In genomic region chr12:121578230-121579189, GRCh38 we compare ENCODE assay signal across 8 cellular contexts. TPM values are rescaled to one million over a fixed set of nuclear protein-coding genes. Genes with fewer than 3 reads are reported as not detected.
DNase-seq lines count a peak whose midpoint lies in the region; ATAC-seq and TF ChIP-seq lines count a peak whose summit lies in the region.

No MANE protein-coding gene starts in this region.

- H3K9me3 ChIP-seq in CD4-positive, CD25-positive, alpha-beta regulatory T cell (ENCODE audit: control insufficient read depth in 2 of 2, low read length in 2 of 2), result no peaks in the 10 kb centered on the region
- H3K9me3 ChIP-seq in NT2/D1 (ENCODE audit: insufficient read depth, low read length) (no peaks in the 10 kb centered on the region), suprapubic skin (no peaks in the 10 kb centered on the region)

- peaks cover 0 to 2% (median 0%) of the 10 kb centered on the region in 7 donors for H3K9me3 Mint-ChIP-seq in CD4-positive, CD25-positive, alpha-beta regulatory T cell
- no peaks in the 10 kb centered on the region for H3K9me3 Mint-ChIP-seq in central memory CD8-positive, alpha-beta T cell

- H3K27me3 ChIP-seq in CD4-positive, CD25-positive, alpha-beta regulatory T cell (ENCODE audit: control insufficient read depth, insufficient read depth, low read length), result no peaks in the 10 kb centered on the region
- no peaks in the 10 kb centered on the region for H3K27me3 ChIP-seq in NT2/D1 (ENCODE audit: insufficient read depth, insufficient read length)
- no peaks in the 10 kb centered on the region for H3K27me3 ChIP-seq in suprapubic skin

- peak overlapping the region; percentile 89 to 91 (median 90) for H3K27ac Mint-ChIP-seq in CD4-positive, CD25-positive, alpha-beta regulatory T cell
- peak overlapping the region; percentile 99 for H3K27ac Mint-ChIP-seq in central memory CD8-positive, alpha-beta T cell (ENCODE audit: low read depth)

- peak in 1 of 2 donors; percentile 8 for ATAC-seq in CD4-positive, CD25-positive, alpha-beta regulatory T cell (ENCODE audit: low read depth in 2 of 2)
- no peak for ATAC-seq in central memory CD8-positive, alpha-beta T cell (replicated peaks; ENCODE audit: extremely low read depth, poor library complexity, severe bottlenecking)
- ATAC-seq in GM21526 (IDR thresholded peaks at IDR 0.05; ENCODE audit: low FRiP score, unreplicated experiment) (no peak), GM18907 (IDR thresholded peaks at IDR 0.05; ENCODE audit: unreplicated experiment) (no peak)

- no peak for TF ChIP-seq EP300 in suprapubic skin (IDR thresholded peaks at IDR 0.05)

- peak in 2 of 3 donors; percentile 32 to 39 for DNase-seq in CD4-positive, CD25-positive, alpha-beta regulatory T cell
- DNase-seq in NT2/D1 (ENCODE audit: low read depth, low spot score) (no peak), left kidney (ENCODE audit: low read depth, low spot score) (peak; percentile 81), suprapubic skin (ENCODE audit: low spot score in 2 of 2) (no peak), HT-29 (ENCODE audit: low spot score) (no peak)
- no peak for DNase-seq in central memory CD8-positive, alpha-beta T cell (ENCODE audit: low spot score in 2 of 2)

- TF ChIP-seq CTCF in suprapubic skin (IDR thresholded peaks at IDR 0.05), result no peak

- no peak for TF ChIP-seq POLR2A in suprapubic skin (IDR thresholded peaks at IDR 0.05)

- H3K36me3 ChIP-seq in CD4-positive, CD25-positive, alpha-beta regulatory T cell (ENCODE audit: control insufficient read depth, insufficient read depth, low read length), result peaks cover 23% of the 10 kb centered on the region
- H3K36me3 ChIP-seq in NT2/D1 (ENCODE audit: insufficient read depth, insufficient read length, low read length) (peaks cover 24% of the 10 kb centered on the region), suprapubic skin (peaks cover 8% of the 10 kb centered on the region)

- H3K27ac ChIP-seq in CD4-positive, CD25-positive, alpha-beta regulatory T cell (ENCODE audit: insufficient read depth, low read length, poor library complexity, severe bottlenecking), result peak overlapping the region; percentile 93
- peak overlapping the region; percentile 92 for H3K27ac ChIP-seq in suprapubic skin

- H3K4me3 Mint-ChIP-seq in CD4-positive, CD25-positive, alpha-beta regulatory T cell, result peak overlapping the region; percentile 88 to 100 (median 90)
- peak overlapping the region; percentile 93 for H3K4me3 Mint-ChIP-seq in central memory CD8-positive, alpha-beta T cell

- H3K27me3 Mint-ChIP-seq in CD4-positive, CD25-positive, alpha-beta regulatory T cell, result no peaks in the 10 kb centered on the region
- no peaks in the 10 kb centered on the region for H3K27me3 Mint-ChIP-seq in central memory CD8-positive, alpha-beta T cell

- H3K4me1 Mint-ChIP-seq in CD4-positive, CD25-positive, alpha-beta regulatory T cell, result peaks cover 5 to 64% (median 35%) of the 10 kb centered on the region in 4 donors
- peaks cover 47% of the 10 kb centered on the region for H3K4me1 Mint-ChIP-seq in central memory CD8-positive, alpha-beta T cell

- WGBS in suprapubic skin, result 5% methylated on average over 22 of the region's 77 CpGs

- H3K4me3 ChIP-seq in CD4-positive, CD25-positive, alpha-beta regulatory T cell (ENCODE audit: low read depth, low read length), result peak overlapping the region; percentile 24
- H3K4me3 ChIP-seq in NT2/D1 (ENCODE audit: insufficient read length, low read depth), result peak overlapping the region; percentile 81
- H3K4me3 ChIP-seq in suprapubic skin, result peak overlapping the region; percentile 76

- H3K4me1 ChIP-seq in CD4-positive, CD25-positive, alpha-beta regulatory T cell (ENCODE audit: control insufficient read depth, insufficient read depth, low read length, poor library complexity, severe bottlenecking), result peaks cover 60% of the 10 kb centered on the region
- H3K4me1 ChIP-seq in NT2/D1 (ENCODE audit: insufficient read depth, insufficient read length) (peaks cover 14% of the 10 kb centered on the region), suprapubic skin (peaks cover 75% of the 10 kb centered on the region)

- H3K9ac ChIP-seq in NT2/D1 (ENCODE audit: insufficient read length, low read depth), result peak overlapping the region; percentile 99

- peaks cover 25% of the 10 kb centered on the region for H3K36me3 Mint-ChIP-seq in CD4-positive, CD25-positive, alpha-beta regulatory T cell
- H3K36me3 Mint-ChIP-seq in central memory CD8-positive, alpha-beta T cell (ENCODE audit: insufficient read depth), result peaks cover 18% of the 10 kb centered on the region

RNA-seq across cellular contexts. Expression of gene KDM2B, which starts 2.3 kb away (rescaled TPM):
- 128 TPM for total RNA-seq in CD4-positive, CD25-positive, alpha-beta regulatory T cell
- polyA plus RNA-seq in CD4-positive, CD25-positive, alpha-beta regulatory T cell, result 10 to 100 TPM in 3 of 4 donors, 1 to 10 TPM in 1; 9.4 to 12.2 (median 11.0) TPM
- 10 to 100 TPM; 47.8 to 53.7 (median 50.4) TPM for total RNA-seq in suprapubic skin
- 29.6 and 38.4 TPM in 2 replicates for total RNA-seq in HT-29 (2014; rRNA removed; shearing (Covaris generic))

RNA-seq across cellular contexts. Expression of gene ORAI1, which starts 47.8 kb away (rescaled TPM):
- 53.5 TPM for total RNA-seq in CD4-positive, CD25-positive, alpha-beta regulatory T cell
- polyA plus RNA-seq in CD4-positive, CD25-positive, alpha-beta regulatory T cell, result 100 to 1,000 TPM; 142 to 181 (median 173) TPM
- total RNA-seq in suprapubic skin, result 10 to 100 TPM; 56.5 to 81.4 (median 71.4) TPM
- total RNA-seq in HT-29 (2014; rRNA removed; shearing (Covaris generic)), result 16.9 and 19.9 TPM in 2 replicates

Comparison
In these comparisons a context has a peak if more than half of its experiments do, and no peak if none do; other contexts are left out.
1. DNase-seq: peak in CD4-positive, CD25-positive, alpha-beta regulatory T cell (2 of 3) and left kidney (single experiment); none in NT2/D1 (single experiment), central memory CD8-positive, alpha-beta T cell (0 of 2), suprapubic skin (0 of 2) and HT-29 (single experiment).
2. H3K4me3 ChIP-seq: peak in every context shown above with its lines; median percentile 81 in NT2/D1; 76 in suprapubic skin; 24 in CD4-positive, CD25-positive, alpha-beta regulatory T cell.